8 cellular contexts compared by ENCODE assay signal in the genomic region with DNA sequence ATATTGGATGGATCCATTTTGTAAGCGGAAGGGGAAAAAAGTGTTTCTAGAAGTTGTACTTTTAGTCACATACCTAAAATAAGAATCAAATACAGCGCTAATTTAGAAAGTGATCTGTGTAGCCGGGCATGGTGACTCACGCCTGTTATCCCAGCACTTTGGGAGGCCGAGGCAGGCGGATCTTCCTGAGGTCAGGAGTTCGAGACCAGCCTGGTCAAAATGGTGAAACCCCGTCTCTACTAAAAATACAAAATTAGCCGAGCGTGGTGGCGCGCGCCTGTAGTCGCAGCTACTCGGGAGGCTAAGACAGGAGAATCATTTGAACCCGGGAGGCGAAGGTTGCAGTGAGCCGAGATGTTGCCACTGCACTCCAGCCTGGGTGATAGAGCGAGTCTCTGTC. TPM values are rescaled to one million over a fixed set of nuclear protein-coding genes. Genes with fewer than 3 reads are reported as not detected.
DNase-seq lines count a peak whose midpoint lies in the region; TF ChIP-seq lines count a peak whose summit lies in the region.
"Not testable (repeated sequence)": the region's sequence is repeated elsewhere in the genome, so short reads cannot be mapped to it uniquely, and the experiment has no call there.

No MANE protein-coding gene starts in this region.

- H3K79me2 ChIP-seq in neural cell (replicated peaks; ENCODE audit: insufficient read depth, low read length): peaks cover 39% of the 10 kb centered on the region

- H3F3A ChIP-seq in neural cell (ENCODE audit: insufficient read depth, low read length, poor library complexity, severe bottlenecking): not testable (repeated sequence)

- not testable (repeated sequence) for H3K27me3 Mint-ChIP-seq in activated naive CD8-positive, alpha-beta T cell treated with anti-CD3 and anti-CD28 coated beads for 36 hours

- peak overlapping the region in 10 of 11 experiments; percentile 75 to 99 (median 96); a peak in 18 of 22 replicates for H3K27ac ChIP-seq in BLaER1 treated with 17β-estradiol and CSF1 and Interleukin-3, amounts not matched to agents 10 nM and 100 nM
- H3K27ac ChIP-seq in HUES48 (ENCODE audit: low read depth, low read length) (peak overlapping the region; percentile 97), neural cell (ENCODE audit: low read length) (peak overlapping the region; percentile 85), subcutaneous abdominal adipose tissue (ENCODE audit: low read depth, low read length) (peak overlapping the region; percentile 99)
- not testable (repeated sequence) for H3K27ac ChIP-seq in SJSA1; iPS-20b (ENCODE audit: low read length)

- H3K4me3 Mint-ChIP-seq in activated naive CD8-positive, alpha-beta T cell treated with anti-CD3 and anti-CD28 coated beads for 36 hours: peak overlapping the region; percentile 96

- not testable (repeated sequence) for H3K9me3 Mint-ChIP-seq in activated naive CD8-positive, alpha-beta T cell treated with anti-CD3 and anti-CD28 coated beads for 36 hours

- TF ChIP-seq RAD21 in neural cell (conservative IDR thresholded peaks at IDR 0.05): not testable (repeated sequence)

- peaks cover 4 to 36% (median 25%) of the 10 kb centered on the region in 11 experiments; a peak in 19 of 22 replicates for H4K20me1 ChIP-seq in BLaER1 treated with 17β-estradiol and CSF1 and Interleukin-3, amounts not matched to agents 10 nM and 100 nM
- H4K20me1 ChIP-seq in neural cell (ENCODE audit: insufficient read depth): not testable (repeated sequence)

- H2AFZ ChIP-seq in neural cell (ENCODE audit: low read depth, low read length): not testable (repeated sequence)

- not testable (repeated sequence) for TF ChIP-seq EP300 in neural cell (conservative IDR thresholded peaks at IDR 0.05; ENCODE audit: poor library complexity, severe bottlenecking)

- peak overlapping the region; percentile 71 to 99 (median 96); a peak in 18 of 22 replicates for H3K9ac ChIP-seq in BLaER1 treated with 17β-estradiol and CSF1 and Interleukin-3, amounts not matched to agents 10 nM and 100 nM
- peak overlapping the region; percentile 65; the same call in 1 of the 2 replicates for H3K9ac ChIP-seq in HUES48 (ENCODE audit: low read depth, low read length)
- not testable (repeated sequence) for H3K9ac ChIP-seq in endocrine pancreas (ENCODE audit: control insufficient read depth, insufficient read depth, low read length)
- H3K9ac ChIP-seq in iPS-20b (ENCODE audit: low read depth, low read length): peak overlapping the region; percentile 75; the same call in 1 of the 2 replicates
- peak overlapping the region; percentile 68 for H3K9ac ChIP-seq in neural cell (ENCODE audit: low read length)
- H3K9ac ChIP-seq in subcutaneous abdominal adipose tissue (ENCODE audit: low read length in 5 of 5): peak overlapping the region; percentile 21 to 99 (median 81)

- H3K4me1 Mint-ChIP-seq in activated naive CD8-positive, alpha-beta T cell treated with anti-CD3 and anti-CD28 coated beads for 36 hours: peaks cover 26% of the 10 kb centered on the region

- peaks cover 6 to 33% (median 11%) of the 10 kb centered on the region in 10 experiments; a peak in 18 of 20 replicates for H3K4me1 ChIP-seq in BLaER1 treated with 17β-estradiol and CSF1 and Interleukin-3, amounts not matched to agents 10 nM and 100 nM
- H3K4me1 ChIP-seq in HUES48 (ENCODE audit: control insufficient read depth, insufficient read depth, low read length); endocrine pancreas (ENCODE audit: control insufficient read depth, insufficient read depth, low read length); iPS-20b (ENCODE audit: insufficient read depth, low read length): not testable (repeated sequence)
- H3K4me1 ChIP-seq in SJSA1 (replicated peaks): peaks cover 30% of the 10 kb centered on the region
- H3K4me1 ChIP-seq in subcutaneous abdominal adipose tissue (ENCODE audit: control insufficient read depth in 5 of 5, insufficient read depth in 5 of 5, low read length in 5 of 5): peaks cover 0 to 27% (median 18%) of the 10 kb centered on the region in 5 donors

- not testable (repeated sequence) for H3K36me3 ChIP-seq in BLaER1 treated with 17β-estradiol and CSF1 and Interleukin-3, amounts not matched to agents 10 nM and 100 nM; HUES48 (ENCODE audit: control insufficient read depth, insufficient read depth, low read length); endocrine pancreas (ENCODE audit: control insufficient read depth, insufficient read depth, low read length); iPS-20b (ENCODE audit: insufficient read depth, low read depth, low read length); neural cell (ENCODE audit: insufficient read depth, low read length); subcutaneous abdominal adipose tissue (ENCODE audit: control insufficient read depth in 5 of 5, insufficient read depth in 5 of 5, low read length in 5 of 5)
- peaks cover 14% of the 10 kb centered on the region for H3K36me3 ChIP-seq in SJSA1

- not testable (repeated sequence) for H3K9me2 ChIP-seq in neural cell (ENCODE audit: insufficient read depth, low read length)

- peaks cover 16% of the 10 kb centered on the region for H3K36me3 Mint-ChIP-seq in activated naive CD8-positive, alpha-beta T cell treated with anti-CD3 and anti-CD28 coated beads for 36 hours

- not testable (repeated sequence) for DNase-seq in SJSA1 (ENCODE audit: low read depth in 1 of 2, low spot score in 2 of 2); activated naive CD8-positive, alpha-beta T cell treated with anti-CD3 and anti-CD28 coated beads for 36 hours

- H3K27ac Mint-ChIP-seq in activated naive CD8-positive, alpha-beta T cell treated with anti-CD3 and anti-CD28 coated beads for 36 hours: peak overlapping the region; percentile 93

- not testable (repeated sequence) for TF ChIP-seq CTCF in neural cell (IDR thresholded peaks at IDR 0.05; ENCODE audit: poor library complexity, severe bottlenecking)

- H3K4me2 ChIP-seq in BLaER1 treated with 17β-estradiol and CSF1 and Interleukin-3, amounts not matched to agents 10 nM and 100 nM: peak overlapping the region; percentile 57 to 79 (median 65)
- peak overlapping the region; percentile 98 for H3K4me2 ChIP-seq in neural cell (ENCODE audit: low read length)

- H3K4me3 ChIP-seq in BLaER1 treated with 17β-estradiol and CSF1 and Interleukin-3, amounts not matched to agents 10 nM and 100 nM: peak overlapping the region; percentile 66 to 94 (median 84); a peak in 17 of 20 replicates
- H3K4me3 ChIP-seq in HUES48 (ENCODE audit: low read depth, low read length) (peak overlapping the region; percentile 94), SJSA1 (peak overlapping the region; percentile 76), endocrine pancreas (ENCODE audit: control insufficient read depth, insufficient read depth, low read length) (peak overlapping the region; percentile 98), iPS-20b (ENCODE audit: low read length) (peak overlapping the region; percentile 74), neural cell (ENCODE audit: low read length) (peak overlapping the region; percentile 92), subcutaneous abdominal adipose tissue (ENCODE audit: low read depth in 1 of 5, low read length in 5 of 5) (peak overlapping the region; percentile 59 to 98 (median 85))

- H3K9me3 ChIP-seq in BLaER1 treated with 17β-estradiol and CSF1 and Interleukin-3, amounts not matched to agents 10 nM and 100 nM (replicated peaks in 1 of 11); HUES48 (ENCODE audit: control insufficient read depth, insufficient read depth, low read length); SJSA1 (replicated peaks); endocrine pancreas (ENCODE audit: control insufficient read depth, low read length); iPS-20b (ENCODE audit: insufficient read depth, low read depth, low read length); neural cell (ENCODE audit: low read length); subcutaneous abdominal adipose tissue (ENCODE audit: control insufficient read depth in 5 of 5, low read length in 5 of 5): not testable (repeated sequence)

- not testable (repeated sequence) for H3K27me3 ChIP-seq in BLaER1 treated with 17β-estradiol and CSF1 and Interleukin-3, amounts not matched to agents 10 nM and 100 nM; HUES48 (ENCODE audit: control insufficient read depth, insufficient read depth, low read length); SJSA1 (replicated peaks); endocrine pancreas (ENCODE audit: control insufficient read depth, insufficient read depth, low read length); iPS-20b (ENCODE audit: insufficient read depth, low read length); neural cell (ENCODE audit: insufficient read depth, low read depth, low read length); subcutaneous abdominal adipose tissue (ENCODE audit: control insufficient read depth in 5 of 5, insufficient read depth in 4 of 5, low read length in 5 of 5)

RNA-seq across cellular contexts. Expression of a gene that starts 1.0 kb away (rescaled TPM):
- 16.1 and 28.3 TPM in 2 replicates for total RNA-seq in SJSA1 (2014; rRNA removed; shearing (Covaris generic))
- total RNA-seq in activated naive CD8-positive, alpha-beta T cell treated with anti-CD3 and anti-CD28 coated beads for 36 hours: 10 to 100 TPM; 47.5 to 48.7 TPM
- polyA plus RNA-seq in neural cell: 79.3 and 82.8 TPM in 2 replicates
- polyA minus RNA-seq in neural cell: 77.7 and 108 TPM in 2 replicates
